Comparison of ENCODE assay signal across 11 cellular contexts in genomic region chr2:181774601-181775179, GRCh38.
DNase-seq lines count a peak whose midpoint lies in the region; ATAC-seq and TF ChIP-seq lines count a peak whose summit lies in the region.
"Had no signal": no experiment of that assay in that cellular context is flagged by ENCODE, and none has a peak within 500 bp of the region (broad histone marks: within the 10 kb centered on the region; RNA-seq: fewer than 3 reads in every experiment).

No MANE protein-coding gene starts in this region.

- no peak overlapping the region for H3K27ac Mint-ChIP-seq in endothelial cell (ENCODE audit: unreplicated experiment)
- H3K27ac Mint-ChIP-seq: effector memory CD8-positive, alpha-beta T cell had no signal

- H3K27me3 Mint-ChIP-seq in endothelial cell (ENCODE audit: unreplicated experiment) = peaks cover 6% of the 10 kb centered on the region

- H3K4me3 ChIP-seq in stomach = no peak overlapping the region

- no peaks in the 10 kb centered on the region for H3K36me3 ChIP-seq in stomach

- TF ChIP-seq EP300 in stomach (IDR thresholded peaks at IDR 0.05) = no peak

- H3K4me1 Mint-ChIP-seq in endothelial cell (ENCODE audit: unreplicated experiment) = peaks cover 15% of the 10 kb centered on the region

- H3K36me3 Mint-ChIP-seq in endothelial cell (ENCODE audit: low read depth, unreplicated experiment) = no peaks in the 10 kb centered on the region

- no peak for TF ChIP-seq POLR2A in stomach (IDR thresholded peaks at IDR 0.05)

- intact Hi-C loops in stomach (cut with DNase I; ENCODE audit: low total_unique reads) (no loop called here), head of caudate nucleus (cut with DNase I) (no loop called here)

- ATAC-seq in GM19395 (IDR thresholded peaks at IDR 0.05; ENCODE audit: unreplicated experiment) (peak; percentile 75), HG03066 (IDR thresholded peaks at IDR 0.05; ENCODE audit: low read depth, unreplicated experiment) (peak; percentile 55)
- ATAC-seq: effector memory CD8-positive, alpha-beta T cell had no signal

- TF ChIP-seq CTCF in stomach (IDR thresholded peaks at IDR 0.05) (no peak), endothelial cell (IDR thresholded peaks at IDR 0.05; ENCODE audit: unreplicated experiment) (no peak)

- peaks cover 0 to 20% (median 5%) of the 10 kb centered on the region in 4 donors for H3K4me1 ChIP-seq in stomach
- H3K4me1 ChIP-seq: parathyroid adenoma had no signal

- 91 to 95% (median 93%) methylated on average over 5 of the region's 5 CpGs for WGBS in stomach, 5 donors

- no peak overlapping the region for H3K4me3 Mint-ChIP-seq in endothelial cell (ENCODE audit: unreplicated experiment)
- H3K4me3 Mint-ChIP-seq: effector memory CD8-positive, alpha-beta T cell had no signal

- H3K9me3 Mint-ChIP-seq in endothelial cell (ENCODE audit: unreplicated experiment) = no peaks in the 10 kb centered on the region
- H3K9me3 Mint-ChIP-seq: effector memory CD8-positive, alpha-beta T cell had no signal

- no peaks in the 10 kb centered on the region for H3K27me3 ChIP-seq in stomach

- no peak overlapping the region for H3K27ac ChIP-seq in stomach
- H3K27ac ChIP-seq: parathyroid adenoma had no signal

- H3K9me3 ChIP-seq in stomach = no peaks in the 10 kb centered on the region

- DNase-seq in RPMI8226 = peak; percentile 9
- peak; percentile 36 for DNase-seq in myocyte (ENCODE audit: low read depth)
- DNase-seq in stomach = no peak
- DNase-seq in HuH-7.5 (ENCODE audit: low spot score) = no peak
- DNase-seq in endothelial cell (ENCODE audit: low spot score) = no peak
- no peak for DNase-seq in head of caudate nucleus
- DNase-seq: DND-41; effector memory CD8-positive, alpha-beta T cell had no signal

Comparison
In these comparisons a context has a peak if more than half of its experiments do, and no peak if none do; other contexts are left out.
1. DNase-seq: peak in RPMI8226 (single experiment) and myocyte (single experiment); none in stomach (single experiment), HuH-7.5 (single experiment), endothelial cell (single experiment) and head of caudate nucleus (0 of 42).